ENCODE assay signal across 1 cellular context in the genomic region with DNA sequence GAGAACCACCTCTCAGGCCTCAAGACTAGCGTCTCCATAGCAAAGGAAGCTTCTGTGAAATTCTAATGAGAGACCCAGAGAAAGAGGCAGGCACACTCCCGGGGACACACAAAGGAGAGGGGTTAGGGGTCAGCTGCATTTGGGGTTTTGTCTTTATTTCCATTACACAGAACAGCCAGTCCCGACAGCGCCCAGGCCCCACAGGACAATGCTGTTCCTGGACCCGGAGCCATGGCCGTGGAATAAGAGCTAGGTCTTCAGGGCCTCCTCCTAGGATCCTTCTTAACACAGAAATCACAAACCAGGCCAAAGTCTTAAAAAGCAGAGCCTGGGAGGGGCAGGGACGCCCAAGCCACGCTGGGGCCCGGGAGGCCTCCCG.
TF ChIP-seq lines count a peak whose summit lies in the region.

No MANE protein-coding gene starts in this region.

TF ChIP-seq in WTC11, 78 proteins besides CTCF, POLR2A, EP300 and RAD21 (continued from another document):
- TF ChIP-seq, protein P1, sequence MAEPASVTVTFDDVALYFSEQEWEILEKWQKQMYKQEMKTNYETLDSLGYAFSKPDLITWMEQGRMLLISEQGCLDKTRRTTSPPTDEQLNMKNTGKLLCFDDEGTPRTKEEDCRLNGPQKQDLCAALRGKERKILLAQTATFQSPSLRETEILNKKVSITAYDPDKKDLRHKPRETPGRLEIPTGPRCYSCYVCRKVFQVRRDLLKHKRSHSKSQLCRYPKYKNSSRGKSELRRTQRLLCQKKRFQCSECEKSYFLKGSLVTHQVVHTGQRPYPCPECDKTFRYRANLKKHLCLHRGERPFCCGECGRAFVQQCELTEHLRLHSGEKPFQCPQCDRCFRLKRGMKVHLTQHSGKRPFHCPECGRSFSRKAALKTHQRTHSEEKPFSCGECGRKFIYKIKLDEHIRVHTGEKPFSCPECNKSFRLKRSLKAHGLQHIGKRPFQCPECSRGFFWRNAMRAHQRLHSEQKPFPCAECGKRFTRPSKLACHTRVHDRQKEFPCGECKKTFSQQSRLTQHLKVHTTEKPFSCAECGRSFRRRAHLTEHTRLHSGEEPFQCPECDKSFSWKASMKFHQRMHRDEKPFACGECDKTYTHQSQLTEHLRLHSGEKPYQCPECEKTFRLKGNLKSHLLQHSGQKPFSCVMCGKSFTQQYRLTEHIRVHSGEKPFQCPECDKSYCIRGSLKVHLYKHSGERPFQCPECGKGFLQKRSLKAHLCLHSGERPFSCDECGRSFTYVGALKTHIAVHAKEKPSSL (CRISPR knock-in tag; conservative IDR thresholded peaks at IDR 0.05): no peak
- TF ChIP-seq, protein P2, sequence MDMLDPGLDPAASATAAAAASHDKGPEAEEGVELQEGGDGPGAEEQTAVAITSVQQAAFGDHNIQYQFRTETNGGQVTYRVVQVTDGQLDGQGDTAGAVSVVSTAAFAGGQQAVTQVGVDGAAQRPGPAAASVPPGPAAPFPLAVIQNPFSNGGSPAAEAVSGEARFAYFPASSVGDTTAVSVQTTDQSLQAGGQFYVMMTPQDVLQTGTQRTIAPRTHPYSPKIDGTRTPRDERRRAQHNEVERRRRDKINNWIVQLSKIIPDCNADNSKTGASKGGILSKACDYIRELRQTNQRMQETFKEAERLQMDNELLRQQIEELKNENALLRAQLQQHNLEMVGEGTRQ (CRISPR knock-in tag; IDR thresholded peaks at IDR 0.05): no peak
- TF ChIP-seq RORB (CRISPR knock-in tag; IDR thresholded peaks at IDR 0.05) (no peak), FOXP4 (CRISPR knock-in tag; IDR thresholded peaks at IDR 0.05) (no peak), MAX (CRISPR knock-in tag; IDR thresholded peaks at IDR 0.05) (no peak)
